19 cellular contexts compared by ENCODE assay signal in the genomic region with DNA sequence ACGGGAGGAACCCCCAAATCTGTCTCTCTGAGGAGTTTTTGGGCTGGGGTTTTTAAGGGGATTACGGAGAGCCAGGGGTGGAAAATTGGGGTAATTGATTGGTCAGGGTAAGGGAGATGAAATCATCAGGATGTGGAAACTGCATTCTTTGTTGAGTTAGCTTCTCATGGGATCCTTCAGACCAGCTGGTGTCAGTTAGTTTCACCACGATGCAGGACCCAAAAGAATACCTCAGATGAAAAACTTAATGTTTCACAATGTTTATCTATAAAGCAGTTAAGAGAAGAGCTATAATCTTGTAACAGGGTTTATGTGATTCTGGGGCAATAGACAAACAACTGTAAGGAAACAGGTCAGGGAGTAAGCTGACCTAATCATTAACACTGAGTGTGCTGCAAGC.
"Had no signal": no experiment of that assay in that cellular context is flagged by ENCODE, and none has a peak within 500 bp of the region (broad histone marks: within the 10 kb centered on the region; RNA-seq: fewer than 3 reads in every experiment).

No MANE protein-coding gene starts in this region.

- H3K36me3 ChIP-seq: breast epithelium, lower lobe of right lung, neutrophil, spleen, upper lobe of left lung had no signal

- DNase-seq: activated CD4-positive, alpha-beta T cell treated with anti-CD3 and anti-CD28 coated beads, Interleukin-2, amount 50 U/mL, for 1 hour; activated CD4-positive, CD25-positive, alpha-beta regulatory T cell; activated effector memory CD4-positive, alpha-beta T cell treated with Interleukin-2 at 50 U/mL for 16 hours; activated T-cell treated with anti-CD3 and anti-CD28 coated beads, Interleukin-2, amount 50 U/mL, for 24 hours; amygdala; lower lobe of right lung; midbrain; naive B cell; retina; spleen; stimulated activated CD4-positive, alpha-beta T cell treated with anti-CD3 and anti-CD28 coated beads, Interleukin-1b, Interleukin-23, amount 100 ng/mL, for 48 hours; substantia nigra; T-helper 17 cell had no signal

- H3K27ac ChIP-seq: breast epithelium, lower lobe of right lung, neutrophil, spleen, upper lobe of left lung had no signal

- H3K4me3 ChIP-seq: breast epithelium, lower lobe of right lung, spleen, upper lobe of left lung had no signal

- H3K27me3 ChIP-seq: breast epithelium, neutrophil, spleen, upper lobe of left lung had no signal

- FAIRE-seq: TTC549 had no signal

- ATAC-seq: activated naive CD4-positive, alpha-beta T cell treated with anti-CD3 and anti-CD28 coated beads, Interleukin-2, amount 50 U/mL, for 72 hours; lower lobe of right lung; stimulated activated memory B cell treated with anti-CD40 and anti-IgM and Interleukin-4, amounts not matched to agents 10 μg/mL and 1 μg/mL and 100 μg/mL, for 72 hours; T-helper 17 cell had no signal

- H3K9me3 ChIP-seq: breast epithelium, lower lobe of right lung, neutrophil, spleen, upper lobe of left lung had no signal

- H3K4me1 ChIP-seq: breast epithelium, lower lobe of right lung, spleen, upper lobe of left lung had no signal
